In genomic region chr16:88864099-88864498, GRCh38 we compare ENCODE assay signal across 22 cellular contexts. TPM values are rescaled to one million over a fixed set of nuclear protein-coding genes. Genes with fewer than 3 reads are reported as not detected.
DNase-seq lines count a peak whose midpoint lies in the region; ATAC-seq, FAIRE-seq and TF ChIP-seq lines count a peak whose summit lies in the region.
"Had no signal": no experiment of that assay in that cellular context is flagged by ENCODE, and none has a peak within 500 bp of the region (broad histone marks: within the 10 kb centered on the region; RNA-seq: fewer than 3 reads in every experiment).

No MANE protein-coding gene starts in this region.

- H3K4me2 ChIP-seq in HepG2 (ENCODE audit: low read depth, low read length) (no peak overlapping the region), DND-41 (ENCODE audit: insufficient read depth, low read length) (no peak overlapping the region), K562 (ENCODE audit: insufficient read depth, low read length) (no peak overlapping the region)

- TF ChIP-seq RAD21 in HepG2 (CRISPR knock-in tag; IDR thresholded peaks at IDR 0.05) (no peak), K562 (CRISPR knock-in tag; conservative IDR thresholded peaks at IDR 0.05 in 1 of 2, IDR thresholded peaks at IDR 0.05 in 1 of 2) (no peak)

- no peak overlapping the region for H3K27ac ChIP-seq in HepG2 (ENCODE audit: extremely low read length, insufficient read depth, low read length)
- no peak overlapping the region for H3K27ac ChIP-seq in right lobe of liver
- no peak overlapping the region for H3K27ac ChIP-seq in DND-41 (ENCODE audit: low read length)
- H3K27ac ChIP-seq in K562 (ENCODE audit: extremely low read depth, low read depth, low read length) = no peak overlapping the region
- H3K27ac ChIP-seq: 22Rv1, GM23248 had no signal

- no peak for TF ChIP-seq EP300 in HepG2 (IDR thresholded peaks at IDR 0.05; ENCODE audit: low read depth in 2 of 2, low read length in 2 of 2)
- no peak for TF ChIP-seq EP300 in HepG2 (CRISPR knock-in tag; IDR thresholded peaks at IDR 0.05; ENCODE audit: borderline replicate concordance)
- TF ChIP-seq EP300 in K562 (IDR thresholded peaks at IDR 0.05; ENCODE audit: low read length) = no peak

- no peaks in the 10 kb centered on the region for H4K20me1 ChIP-seq in HepG2 (ENCODE audit: insufficient read depth, low read length)
- no peaks in the 10 kb centered on the region for H4K20me1 ChIP-seq in DND-41 (ENCODE audit: insufficient read depth, low read length)
- H4K20me1 ChIP-seq in K562 (replicated peaks; ENCODE audit: control insufficient read depth, insufficient read depth, low read length) = 0 out of 2 replicates have a peak, but pooled peaks cover 4% of the 10 kb centered on the region

- H2AFZ ChIP-seq in HepG2 (ENCODE audit: low read length) (no peak overlapping the region), DND-41 (ENCODE audit: low read depth, low read length) (no peak overlapping the region), K562 (ENCODE audit: low read depth, low read length) (no peak overlapping the region)
- H2AFZ ChIP-seq: GM23248 had no signal

- intact Hi-C loops in HepG2 (cut with micrococcal nuclease; ENCODE audit: unreplicated experiment) (no loop called here), right lobe of liver (cut with DNase I) (loop anchor here in 1 of 2 donors (10.0 kb wide), 1 partner anchor 49 kb away; the partner anchor contains the start of gene APRT), K562 (cut with micrococcal nuclease) (no loop called here)

- POLR2A ChIA-PET in HepG2 (lab: Yijun Ruan, JAX) = no interaction called here
- POLR2A ChIA-PET in K562 (lab: Yijun Ruan, JAX) = interaction anchor here (0.6 to 1.3 kb wide), 4 partner anchors 13 to 1219 kb away, joined by 3 to 5 read pairs (median 4); no protein-coding TSS in a partner anchor

- no peak overlapping the region for H3K4me3 ChIP-seq in HepG2 (replicated peaks in 1 of 3; ENCODE audit: insufficient read depth in 1 of 3, low read depth in 2 of 3, low read length in 3 of 3)
- no peak overlapping the region for H3K4me3 ChIP-seq in right lobe of liver
- no peak overlapping the region for H3K4me3 ChIP-seq in DND-41 (ENCODE audit: low read depth in 1 of 2, low read length in 2 of 2)
- H3K4me3 ChIP-seq in K562 = no peak overlapping the region
- H3K4me3 ChIP-seq: GM23248 had no signal

- FAIRE-seq in HepG2 (lab: Jason Lieb, UNC) (no peak), K562 (lab: Jason Lieb, UNC) (no peak)
- FAIRE-seq: A204.1, G401.6, GM12892, H1 had no signal

- TF ChIP-seq POLR2A in HepG2 (IDR thresholded peaks at IDR 0.05; ENCODE audit: insufficient read depth in 1 of 2, low read depth in 2 of 2, low read length in 2 of 2) = no peak
- TF ChIP-seq POLR2A in right lobe of liver (IDR thresholded peaks at IDR 0.05) = no peak
- TF ChIP-seq POLR2A in K562 (conservative IDR thresholded peaks at IDR 0.05) = no peak

- no peaks in the 10 kb centered on the region for H3K9me1 ChIP-seq in K562 (ENCODE audit: control insufficient read depth, insufficient read depth, low read length)

- in situ Hi-C loops in HepG2 (cut with HindIII; ENCODE audit: extremely low pct_ligation_motif_present, low pct_unique_long_range_greater_than_20kb) (no loop called here), K562 (cut with MboI) (no loop called here)

- CTCF ChIA-PET in HepG2 (lab: Yijun Ruan, JAX; ENCODE audit: low intra/inter-chr PET ratio, low total read pairs) (no interaction called here), K562 (lab: Yijun Ruan, JAX; ENCODE audit: low intra/inter-chr PET ratio) (no interaction called here)

- no peak for ATAC-seq in HepG2
- ATAC-seq in right lobe of liver = no peak
- 0 out of 3 replicates have a peak, but pooled peaks have one; percentile 3 for ATAC-seq in DND-41 (ENCODE audit: insufficient read depth, low read depth)
- ATAC-seq in K562 = no peak
- ATAC-seq in HG03432 (IDR thresholded peaks at IDR 0.05; ENCODE audit: unreplicated experiment) = no peak
- no peak for ATAC-seq in GM19397 (IDR thresholded peaks at IDR 0.05; ENCODE audit: unreplicated experiment)

- H3K9me3 ChIP-seq in HepG2 (ENCODE audit: low read length) (no peaks in the 10 kb centered on the region), right lobe of liver (no peaks in the 10 kb centered on the region), DND-41 (ENCODE audit: insufficient read depth, low read length, severe bottlenecking) (no peaks in the 10 kb centered on the region), K562 (replicated peaks; ENCODE audit: control insufficient read depth, insufficient read depth, low read depth, low read length) (no peaks in the 10 kb centered on the region)

- H3K4me1 ChIP-seq in HepG2 (ENCODE audit: insufficient read depth, low read length) = no peaks in the 10 kb centered on the region
- no peaks in the 10 kb centered on the region for H3K4me1 ChIP-seq in right lobe of liver
- no peaks in the 10 kb centered on the region for H3K4me1 ChIP-seq in DND-41 (ENCODE audit: insufficient read depth, low read length)
- H3K4me1 ChIP-seq in K562 (replicated peaks in 1 of 2; ENCODE audit: control insufficient read depth in 2 of 2, insufficient read depth in 2 of 2, low read length in 2 of 2) = peaks cover 0 to 57% of the 10 kb centered on the region in 2 experiments; a peak in 2 of 5 replicates

- H3K27me3 ChIP-seq in HepG2 (ENCODE audit: control insufficient read depth in 1 of 2, insufficient read depth in 2 of 2, low read length in 2 of 2) (peaks cover 11 to 42% of the 10 kb centered on the region in 2 experiments; a peak in 4 of 5 replicates), right lobe of liver (no peaks in the 10 kb centered on the region), DND-41 (ENCODE audit: insufficient read depth, low read length, poor library complexity) (no peaks in the 10 kb centered on the region), K562 (ENCODE audit: control insufficient read depth in 2 of 2, insufficient read depth in 2 of 2, low read length in 2 of 2) (no peaks in the 10 kb centered on the region)

- TF ChIP-seq CTCF in HepG2 (CRISPR knock-in tag; IDR thresholded peaks at IDR 0.05) (no peak), right lobe of liver (IDR thresholded peaks at IDR 0.05) (no peak), DND-41 (IDR thresholded peaks at IDR 0.05; ENCODE audit: borderline replicate concordance, extremely low read depth, low read length, poor library complexity, severe bottlenecking) (no peak), K562 (IDR thresholded peaks at IDR 0.05 in 2 of 3, conservative IDR thresholded peaks at IDR 0.05 in 1 of 3; ENCODE audit: insufficient read depth in 2 of 3, low read depth in 1 of 3, low read length in 3 of 3) (no peak)

- H3K9ac ChIP-seq in HepG2 (ENCODE audit: insufficient read depth, low read depth, low read length) = no peak overlapping the region
- H3K9ac ChIP-seq in DND-41 (ENCODE audit: low read depth, low read length) = no peak overlapping the region
- H3K9ac ChIP-seq in K562 (ENCODE audit: insufficient read depth in 1 of 2, low read depth in 2 of 2, low read length in 2 of 2) = no peak overlapping the region
- H3K9ac ChIP-seq: GM23248 had no signal

- no peaks in the 10 kb centered on the region for H3K79me2 ChIP-seq in HepG2 (ENCODE audit: insufficient read depth, low read length)
- no peaks in the 10 kb centered on the region for H3K79me2 ChIP-seq in DND-41 (ENCODE audit: insufficient read depth, low read length)
- H3K79me2 ChIP-seq in K562 (ENCODE audit: control insufficient read depth, insufficient read depth, low read length) = no peaks in the 10 kb centered on the region

- no TSS peak for BruUV-seq in HepG2 (replicated peaks; lab: Mats Ljungman, UMichigan)
- no TSS peak for BruUV-seq in K562 (replicated peaks; lab: Mats Ljungman, UMichigan)

- no peak for DNase-seq in HepG2 (ENCODE audit: low spot score)
- DNase-seq in right lobe of liver = no peak
- DNase-seq in DND-41 = no peak
- DNase-seq in K562 (ENCODE audit: extremely low read depth in 1 of 4, low spot score in 3 of 4) = no peak
- DNase-seq in HCEC 1CT = no peak
- DNase-seq: C1 segment of cervical spinal cord; Calu3; CD4-positive, alpha-beta memory T cell; COR-L47; DMS53; DMS79 treated with DMSO at 0.1 percent for 48 hours; GM23248; H7; HFFc6 had no signal

- 88% methylated on average over 6 of the region's 15 CpGs for WGBS in HepG2 (ENCODE audit: low lambda C conversion rate)
- 88% methylated on average over 7 of the region's 15 CpGs for WGBS in right lobe of liver (ENCODE audit: insufficient coverage, low coverage, low lambda C conversion rate, missing lambda C conversion rate)
- WGBS in K562 (ENCODE audit: insufficient coverage, low coverage, missing lambda C conversion rate) = 76% methylated on average over 8 of the region's 15 CpGs

- H3K36me3 ChIP-seq in HepG2 (replicated peaks in 1 of 2; ENCODE audit: control insufficient read depth in 1 of 2, insufficient read depth in 2 of 2, low read length in 2 of 2) = peaks cover 8 to 20% of the 10 kb centered on the region in 2 experiments; a peak in 4 of 5 replicates
- H3K36me3 ChIP-seq in right lobe of liver = peaks cover 0 to 23% (median 5%) of the 10 kb centered on the region in 4 donors
- peaks cover 31% of the 10 kb centered on the region for H3K36me3 ChIP-seq in DND-41 (ENCODE audit: insufficient read depth, low read length)
- H3K36me3 ChIP-seq in K562 (ENCODE audit: control insufficient read depth, insufficient read depth, low read length) = peaks cover 30% of the 10 kb centered on the region; the same call in 2 of the 3 replicates

RNA-seq across cellular contexts. Expression of gene PABPN1L, which starts 2.4 kb away (rescaled TPM):
- not detected in 2 replicates for total RNA-seq in HepG2 (2016; rRNA removed; fragmentation: Illumina TruSeq; extraction: Trizol)
- not detected in 2 replicates for total RNA-seq in HepG2 (2016; cell fraction: cytosol; rRNA removed; fragmentation: Illumina TruSeq; extraction: Trizol; ENCODE audit: low read depth)
- not detected in 2 replicates for total RNA-seq in HepG2 (2016; cell fraction: insoluble cytoplasmic fraction; rRNA removed; fragmentation: Illumina TruSeq; extraction: Trizol)
- total RNA-seq in HepG2 (2016; cell fraction: membrane; rRNA removed; fragmentation: Illumina TruSeq; extraction: Trizol) = not detected in 2 replicates
- not detected in 2 replicates for total RNA-seq in HepG2 (2016; cell fraction: nucleus; rRNA removed; fragmentation: Illumina TruSeq; extraction: Trizol)
- not detected in 2 replicates for polyA plus RNA-seq in HepG2 (2011; rRNA removed)
- not detected in 2 replicates for polyA plus RNA-seq in HepG2 (2011; cell fraction: cytosol; rRNA removed)
- polyA plus RNA-seq in HepG2 (2011; cell fraction: nucleus; rRNA removed) = not detected in 2 replicates
- not detected in 2 replicates for polyA plus RNA-seq in HepG2 (2012)
- polyA plus RNA-seq in HepG2 (2016; cell fraction: cytosol; fragmentation: Illumina TruSeq; extraction: Trizol; ENCODE audit: low read depth) = not detected in 2 replicates
- not detected in 2 replicates for polyA plus RNA-seq in HepG2 (2016; cell fraction: insoluble cytoplasmic fraction; fragmentation: Illumina TruSeq; extraction: Trizol; ENCODE audit: low read depth)
- polyA plus RNA-seq in HepG2 (2016; cell fraction: membrane; fragmentation: Illumina TruSeq; extraction: Trizol; ENCODE audit: low read depth) = not detected in 2 replicates
- not detected in 2 replicates for polyA plus RNA-seq in HepG2 (2016; cell fraction: nucleus; fragmentation: Illumina TruSeq; extraction: Trizol; ENCODE audit: insufficient read depth, low read depth)
- not detected in 2 replicates for polyA minus RNA-seq in HepG2 (2011; rRNA and poly(A)+ RNA removed; ENCODE audit: low replicate concordance)
- polyA minus RNA-seq in HepG2 (2011; cell fraction: cytosol; rRNA and poly(A)+ RNA removed) = not detected in 2 replicates
- polyA minus RNA-seq in HepG2 (2011; cell fraction: nucleus; rRNA and poly(A)+ RNA removed) = not detected in 2 replicates
- under 1 TPM in 1 of 6 experiments, not detected in 5; 0.37 TPM for total RNA-seq in right lobe of liver
- total RNA-seq in K562 (2011; cell fraction: chromatin; rRNA removed; ENCODE audit: low replicate concordance) = 0.46 and 2.2 TPM in 2 replicates
- total RNA-seq in K562 (2011; cell fraction: nucleolus; rRNA removed) = 0.26 and 0.50 TPM in 2 replicates
- total RNA-seq in K562 (2011; cell fraction: nucleoplasm; rRNA removed) = 0.29 and 0.99 TPM in 2 replicates
- total RNA-seq in K562 (2014; rRNA removed) = 0.32 TPM in 1 of 2 replicates, not detected in the other
- not detected in 2 replicates for total RNA-seq in K562 (2014; rRNA removed; fragmentation: Illumina TruSeq; extraction: Trizol)
- 0.19 TPM in 1 of 2 replicates, not detected in the other for total RNA-seq in K562 (2015; rRNA removed; fragmentation: Illumina TruSeq; extraction: Trizol)
- total RNA-seq in K562 (2021) = 0.29 TPM in 1 of 2 replicates, not detected in the other
- polyA plus RNA-seq in K562 (2011; rRNA removed) = not detected in 2 replicates
- polyA plus RNA-seq in K562 (2011; cell fraction: cytosol; rRNA removed) = not detected in 2 replicates
- polyA plus RNA-seq in K562 (2011; cell fraction: nucleus; rRNA removed) = 0.55 and 0.58 TPM in 2 replicates
- polyA plus RNA-seq in K562 (2012) = 0.29 and 0.71 TPM in 2 replicates
- polyA plus RNA-seq in K562 (2014; fragmentation: Illumina TruSeq; extraction: Trizol) = not detected in 2 replicates
- not detected for polyA plus RNA-seq in K562 (2014; fragmentation: Nextera tagmentation; extraction: Ambion mirVana)
- 0.11 TPM in 1 of 2 replicates, not detected in the other for polyA plus RNA-seq in K562 (2014; rRNA removed)
- not detected in 2 replicates for polyA minus RNA-seq in K562 (2011; rRNA and poly(A)+ RNA removed)
- not detected in 2 replicates for polyA minus RNA-seq in K562 (2011; cell fraction: cytosol; rRNA and poly(A)+ RNA removed)
- not detected in 2 replicates for polyA minus RNA-seq in K562 (2011; cell fraction: nucleus; rRNA and poly(A)+ RNA removed)
- total RNA-seq: Calu3; CD4-positive, alpha-beta memory T cell; GM23248; H1; H7; HFFc6 had no signal
- polyA plus RNA-seq: AG04450; CD4-positive, alpha-beta memory T cell; GM23248; H1 had no signal

RNA-seq across cellular contexts. Expression of gene TRAPPC2L, which starts 7.2 kb away (rescaled TPM):
- total RNA-seq in HepG2 (2016; rRNA removed; fragmentation: Illumina TruSeq; extraction: Trizol) (107 and 158 TPM in 2 replicates), right lobe of liver (10 to 100 TPM; 15.1 to 25.5 (median 20.1) TPM), K562 (2014; rRNA removed) (60.4 and 77.5 TPM in 2 replicates), K562 (2014; rRNA removed; fragmentation: Illumina TruSeq; extraction: Trizol) (92.6 and 126 TPM in 2 replicates), K562 (2015; rRNA removed; fragmentation: Illumina TruSeq; extraction: Trizol) (61.1 and 69.1 TPM in 2 replicates), K562 (2021) (89.1 and 92.6 TPM in 2 replicates)
- total RNA-seq in HepG2 (2016; cell fraction: cytosol; rRNA removed; fragmentation: Illumina TruSeq; extraction: Trizol; ENCODE audit: low read depth) = 39.7 and 49.5 TPM in 2 replicates
- total RNA-seq in HepG2 (2016; cell fraction: insoluble cytoplasmic fraction; rRNA removed; fragmentation: Illumina TruSeq; extraction: Trizol) = 117 and 161 TPM in 2 replicates
- total RNA-seq in HepG2 (2016; cell fraction: membrane; rRNA removed; fragmentation: Illumina TruSeq; extraction: Trizol) = 55.4 and 64.8 TPM in 2 replicates
- 54.9 and 68.3 TPM in 2 replicates for total RNA-seq in HepG2 (2016; cell fraction: nucleus; rRNA removed; fragmentation: Illumina TruSeq; extraction: Trizol)
- polyA plus RNA-seq in HepG2 (2011; rRNA removed) (94.9 and 96.3 TPM in 2 replicates), K562 (2011; rRNA removed) (124 and 163 TPM in 2 replicates), K562 (2014; fragmentation: Illumina TruSeq; extraction: Trizol) (97.5 and 104 TPM in 2 replicates), K562 (2014; fragmentation: Nextera tagmentation; extraction: Ambion mirVana) (100 to 1,000 TPM; 345 to 398 TPM), K562 (2014; rRNA removed) (92.4 and 99.1 TPM in 2 replicates)
- 49.7 and 65.0 TPM in 2 replicates for polyA plus RNA-seq in HepG2 (2011; cell fraction: cytosol; rRNA removed)
- polyA plus RNA-seq in HepG2 (2011; cell fraction: nucleus; rRNA removed) = 60.0 and 63.3 TPM in 2 replicates
- polyA plus RNA-seq in HepG2 (2012) = 72.5 and 94.4 TPM in 2 replicates
- polyA plus RNA-seq in HepG2 (2016; cell fraction: cytosol; fragmentation: Illumina TruSeq; extraction: Trizol; ENCODE audit: low read depth) = 51.9 and 69.2 TPM in 2 replicates
- polyA plus RNA-seq in HepG2 (2016; cell fraction: insoluble cytoplasmic fraction; fragmentation: Illumina TruSeq; extraction: Trizol; ENCODE audit: low read depth) = 217 and 222 TPM in 2 replicates
- polyA plus RNA-seq in HepG2 (2016; cell fraction: membrane; fragmentation: Illumina TruSeq; extraction: Trizol; ENCODE audit: low read depth) = 75.4 and 76.3 TPM in 2 replicates
- 124 and 134 TPM in 2 replicates for polyA plus RNA-seq in HepG2 (2016; cell fraction: nucleus; fragmentation: Illumina TruSeq; extraction: Trizol; ENCODE audit: insufficient read depth, low read depth)
- polyA minus RNA-seq in HepG2 (2011; rRNA and poly(A)+ RNA removed; ENCODE audit: low replicate concordance) = 63.0 and 105 TPM in 2 replicates
- polyA minus RNA-seq in HepG2 (2011; cell fraction: cytosol; rRNA and poly(A)+ RNA removed) = 10.9 and 13.1 TPM in 2 replicates
- polyA minus RNA-seq in HepG2 (2011; cell fraction: nucleus; rRNA and poly(A)+ RNA removed) = 45.4 and 54.3 TPM in 2 replicates
- 43.1 and 83.7 TPM in 2 replicates for total RNA-seq in K562 (2011; cell fraction: chromatin; rRNA removed; ENCODE audit: low replicate concordance)
- 64.3 and 69.7 TPM in 2 replicates for total RNA-seq in K562 (2011; cell fraction: nucleolus; rRNA removed)
- 53.0 and 53.7 TPM in 2 replicates for total RNA-seq in K562 (2011; cell fraction: nucleoplasm; rRNA removed)
- polyA plus RNA-seq in K562 (2011; cell fraction: cytosol; rRNA removed) = 94.2 and 150 TPM in 2 replicates
- 96.2 and 120 TPM in 2 replicates for polyA plus RNA-seq in K562 (2011; cell fraction: nucleus; rRNA removed)
- polyA plus RNA-seq in K562 (2012) = 69.9 and 168 TPM in 2 replicates
- polyA minus RNA-seq in K562 (2011; rRNA and poly(A)+ RNA removed) = 28.3 and 55.3 TPM in 2 replicates
- polyA minus RNA-seq in K562 (2011; cell fraction: cytosol; rRNA and poly(A)+ RNA removed) = 24.9 and 30.9 TPM in 2 replicates
- polyA minus RNA-seq in K562 (2011; cell fraction: nucleus; rRNA and poly(A)+ RNA removed) = 30.4 and 33.3 TPM in 2 replicates

RNA-seq across cellular contexts. Expression of gene GALNS, which starts 7.4 kb away (rescaled TPM):
- 2.8 and 9.2 TPM in 2 replicates for total RNA-seq in HepG2 (2016; rRNA removed; fragmentation: Illumina TruSeq; extraction: Trizol)
- total RNA-seq in HepG2 (2016; cell fraction: cytosol; rRNA removed; fragmentation: Illumina TruSeq; extraction: Trizol; ENCODE audit: low read depth) = 3.6 and 3.7 TPM in 2 replicates
- total RNA-seq in HepG2 (2016; cell fraction: insoluble cytoplasmic fraction; rRNA removed; fragmentation: Illumina TruSeq; extraction: Trizol) = 2.6 and 11.0 TPM in 2 replicates
- 4.2 and 5.1 TPM in 2 replicates for total RNA-seq in HepG2 (2016; cell fraction: membrane; rRNA removed; fragmentation: Illumina TruSeq; extraction: Trizol)
- 12.2 and 14.1 TPM in 2 replicates for total RNA-seq in HepG2 (2016; cell fraction: nucleus; rRNA removed; fragmentation: Illumina TruSeq; extraction: Trizol)
- 9.5 and 9.8 TPM in 2 replicates for polyA plus RNA-seq in HepG2 (2011; rRNA removed)
- 7.1 and 10.3 TPM in 2 replicates for polyA plus RNA-seq in HepG2 (2011; cell fraction: cytosol; rRNA removed)
- polyA plus RNA-seq in HepG2 (2011; cell fraction: nucleus; rRNA removed) = 30.6 and 39.2 TPM in 2 replicates
- 8.2 and 13.0 TPM in 2 replicates for polyA plus RNA-seq in HepG2 (2012)
- 2.4 and 2.8 TPM in 2 replicates for polyA plus RNA-seq in HepG2 (2016; cell fraction: cytosol; fragmentation: Illumina TruSeq; extraction: Trizol; ENCODE audit: low read depth)
- 4.4 and 4.7 TPM in 2 replicates for polyA plus RNA-seq in HepG2 (2016; cell fraction: insoluble cytoplasmic fraction; fragmentation: Illumina TruSeq; extraction: Trizol; ENCODE audit: low read depth)
- polyA plus RNA-seq in HepG2 (2016; cell fraction: membrane; fragmentation: Illumina TruSeq; extraction: Trizol; ENCODE audit: low read depth) = 4.1 and 4.7 TPM in 2 replicates
- 27.3 and 29.9 TPM in 2 replicates for polyA plus RNA-seq in HepG2 (2016; cell fraction: nucleus; fragmentation: Illumina TruSeq; extraction: Trizol; ENCODE audit: insufficient read depth, low read depth)
- 11.5 and 13.9 TPM in 2 replicates for polyA minus RNA-seq in HepG2 (2011; rRNA and poly(A)+ RNA removed; ENCODE audit: low replicate concordance)
- 5.2 and 6.1 TPM in 2 replicates for polyA minus RNA-seq in HepG2 (2011; cell fraction: cytosol; rRNA and poly(A)+ RNA removed)
- polyA minus RNA-seq in HepG2 (2011; cell fraction: nucleus; rRNA and poly(A)+ RNA removed) = 13.4 and 18.0 TPM in 2 replicates
- total RNA-seq in right lobe of liver = 10 to 100 TPM in 5 of 6 experiments, 1 to 10 TPM in 1; 9.2 to 20.6 (median 16.5) TPM
- 69.8 and 180 TPM in 2 replicates for total RNA-seq in K562 (2011; cell fraction: chromatin; rRNA removed; ENCODE audit: low replicate concordance)
- total RNA-seq in K562 (2011; cell fraction: nucleolus; rRNA removed) = 70.5 and 71.6 TPM in 2 replicates
- 50.8 and 56.2 TPM in 2 replicates for total RNA-seq in K562 (2011; cell fraction: nucleoplasm; rRNA removed)
- total RNA-seq in K562 (2014; rRNA removed) = 3.4 and 5.4 TPM in 2 replicates
- total RNA-seq in K562 (2014; rRNA removed; fragmentation: Illumina TruSeq; extraction: Trizol) = 2.4 and 4.1 TPM in 2 replicates
- 5.6 and 5.9 TPM in 2 replicates for total RNA-seq in K562 (2015; rRNA removed; fragmentation: Illumina TruSeq; extraction: Trizol)
- 12.3 and 13.2 TPM in 2 replicates for total RNA-seq in K562 (2021)
- polyA plus RNA-seq in K562 (2011; rRNA removed) = 3.9 and 4.3 TPM in 2 replicates
- polyA plus RNA-seq in K562 (2011; cell fraction: cytosol; rRNA removed) = 3.9 and 9.1 TPM in 2 replicates
- 20.2 and 34.5 TPM in 2 replicates for polyA plus RNA-seq in K562 (2011; cell fraction: nucleus; rRNA removed)
- 11.1 and 16.0 TPM in 2 replicates for polyA plus RNA-seq in K562 (2012)
- polyA plus RNA-seq in K562 (2014; fragmentation: Illumina TruSeq; extraction: Trizol) = 6.0 and 7.0 TPM in 2 replicates
- polyA plus RNA-seq in K562 (2014; fragmentation: Nextera tagmentation; extraction: Ambion mirVana) = under 1 TPM; 0.38 to 0.63 TPM
- 6.7 and 8.6 TPM in 2 replicates for polyA plus RNA-seq in K562 (2014; rRNA removed)
- polyA minus RNA-seq in K562 (2011; rRNA and poly(A)+ RNA removed) = 1.9 and 3.7 TPM in 2 replicates
- polyA minus RNA-seq in K562 (2011; cell fraction: cytosol; rRNA and poly(A)+ RNA removed) = 3.2 and 3.3 TPM in 2 replicates
- 7.0 and 7.8 TPM in 2 replicates for polyA minus RNA-seq in K562 (2011; cell fraction: nucleus; rRNA and poly(A)+ RNA removed)

RNA-seq across cellular contexts. Expression of gene APRT, which starts 52.4 kb away (rescaled TPM):
- 242 and 274 TPM in 2 replicates for total RNA-seq in HepG2 (2016; rRNA removed; fragmentation: Illumina TruSeq; extraction: Trizol)
- 163 and 167 TPM in 2 replicates for total RNA-seq in HepG2 (2016; cell fraction: cytosol; rRNA removed; fragmentation: Illumina TruSeq; extraction: Trizol; ENCODE audit: low read depth)
- 238 and 275 TPM in 2 replicates for total RNA-seq in HepG2 (2016; cell fraction: insoluble cytoplasmic fraction; rRNA removed; fragmentation: Illumina TruSeq; extraction: Trizol)
- 188 and 208 TPM in 2 replicates for total RNA-seq in HepG2 (2016; cell fraction: membrane; rRNA removed; fragmentation: Illumina TruSeq; extraction: Trizol)
- total RNA-seq in HepG2 (2016; cell fraction: nucleus; rRNA removed; fragmentation: Illumina TruSeq; extraction: Trizol) = 99.7 and 110 TPM in 2 replicates
- 155 and 210 TPM in 2 replicates for polyA plus RNA-seq in HepG2 (2011; rRNA removed)
- 94.2 and 153 TPM in 2 replicates for polyA plus RNA-seq in HepG2 (2011; cell fraction: cytosol; rRNA removed)
- polyA plus RNA-seq in HepG2 (2011; cell fraction: nucleus; rRNA removed) = 101 and 126 TPM in 2 replicates
- 136 and 175 TPM in 2 replicates for polyA plus RNA-seq in HepG2 (2012)
- 172 and 184 TPM in 2 replicates for polyA plus RNA-seq in HepG2 (2016; cell fraction: cytosol; fragmentation: Illumina TruSeq; extraction: Trizol; ENCODE audit: low read depth)
- polyA plus RNA-seq in HepG2 (2016; cell fraction: insoluble cytoplasmic fraction; fragmentation: Illumina TruSeq; extraction: Trizol; ENCODE audit: low read depth) = 339 and 349 TPM in 2 replicates
- polyA plus RNA-seq in HepG2 (2016; cell fraction: membrane; fragmentation: Illumina TruSeq; extraction: Trizol; ENCODE audit: low read depth) = 196 and 203 TPM in 2 replicates
- polyA plus RNA-seq in HepG2 (2016; cell fraction: nucleus; fragmentation: Illumina TruSeq; extraction: Trizol; ENCODE audit: insufficient read depth, low read depth) = 192 and 201 TPM in 2 replicates
- polyA minus RNA-seq in HepG2 (2011; rRNA and poly(A)+ RNA removed; ENCODE audit: low replicate concordance) = 83.2 and 86.7 TPM in 2 replicates
- 75.3 and 84.8 TPM in 2 replicates for polyA minus RNA-seq in HepG2 (2011; cell fraction: cytosol; rRNA and poly(A)+ RNA removed)
- 35.7 and 49.8 TPM in 2 replicates for polyA minus RNA-seq in HepG2 (2011; cell fraction: nucleus; rRNA and poly(A)+ RNA removed)
- total RNA-seq in right lobe of liver = 100 to 1,000 TPM in 2 of 6 experiments, 10 to 100 TPM in 4; 61.4 to 120 (median 74.1) TPM
- total RNA-seq in K562 (2011; cell fraction: chromatin; rRNA removed; ENCODE audit: low replicate concordance) = 35.4 and 135 TPM in 2 replicates
- total RNA-seq in K562 (2011; cell fraction: nucleolus; rRNA removed) = 138 and 183 TPM in 2 replicates
- total RNA-seq in K562 (2011; cell fraction: nucleoplasm; rRNA removed) = 82.7 and 89.3 TPM in 2 replicates
- total RNA-seq in K562 (2014; rRNA removed) = 409 and 555 TPM in 2 replicates
- total RNA-seq in K562 (2014; rRNA removed; fragmentation: Illumina TruSeq; extraction: Trizol) = 86.2 and 129 TPM in 2 replicates
- 213 and 224 TPM in 2 replicates for total RNA-seq in K562 (2015; rRNA removed; fragmentation: Illumina TruSeq; extraction: Trizol)
- total RNA-seq in K562 (2021) = 340 and 359 TPM in 2 replicates
- 146 and 234 TPM in 2 replicates for polyA plus RNA-seq in K562 (2011; rRNA removed)
- 130 and 287 TPM in 2 replicates for polyA plus RNA-seq in K562 (2011; cell fraction: cytosol; rRNA removed)
- polyA plus RNA-seq in K562 (2011; cell fraction: nucleus; rRNA removed) = 161 and 192 TPM in 2 replicates
- 290 and 337 TPM in 2 replicates for polyA plus RNA-seq in K562 (2012)
- 94.4 and 200 TPM in 2 replicates for polyA plus RNA-seq in K562 (2014; fragmentation: Illumina TruSeq; extraction: Trizol)
- polyA plus RNA-seq in K562 (2014; fragmentation: Nextera tagmentation; extraction: Ambion mirVana) = 100 to 1,000 TPM in 1 of 2 experiments, 10 to 100 TPM in 1; 41.7 to 116 TPM
- 354 and 422 TPM in 2 replicates for polyA plus RNA-seq in K562 (2014; rRNA removed)
- polyA minus RNA-seq in K562 (2011; rRNA and poly(A)+ RNA removed) = 17.6 and 29.0 TPM in 2 replicates
- polyA minus RNA-seq in K562 (2011; cell fraction: cytosol; rRNA and poly(A)+ RNA removed) = 127 and 142 TPM in 2 replicates
- polyA minus RNA-seq in K562 (2011; cell fraction: nucleus; rRNA and poly(A)+ RNA removed) = 49.9 and 62.3 TPM in 2 replicates

Comparison
In these comparisons a context has a peak if more than half of its experiments do, and no peak if none do; other contexts are left out.
1. Of the 241 proteins assayed by ChIP-seq in both HepG2 and K562: peak only in HepG2: none; only in K562: POLR2G and RBFOX2; in both: none; in neither: 239.